ENCODE assay signal across 20 cellular contexts in genomic region chr4:114229721-114230120, GRCh38.
"Had no signal": no experiment of that assay in that cellular context is flagged by ENCODE, and none has a peak within 500 bp of the region (broad histone marks: within the 10 kb centered on the region; RNA-seq: fewer than 3 reads in every experiment).

No MANE protein-coding gene starts in this region.

- H3K9me3 Mint-ChIP-seq: natural killer cell treated with Interleukin-12 subunit alpha and Interleukin-12 subunit beta and Interleukin-15 and Interleukin-18, amount 100 ng/mL, for 72 hours; neural progenitor cell; stimulated activated effector memory CD8-positive, alpha-beta T cell treated with anti-CD3 and anti-CD28 coated beads, Interleukin-12 subunit alpha, Interleukin-12 subunit beta, amount 100 ng/mL, for 72 hours had no signal

- H3K4me3 Mint-ChIP-seq: natural killer cell treated with Interleukin-12 subunit alpha and Interleukin-12 subunit beta and Interleukin-15 and Interleukin-18, amount 100 ng/mL, for 72 hours; neural progenitor cell; stimulated activated effector memory CD8-positive, alpha-beta T cell treated with anti-CD3 and anti-CD28 coated beads, Interleukin-12 subunit alpha, Interleukin-12 subunit beta, amount 100 ng/mL, for 72 hours had no signal

- H3K27ac Mint-ChIP-seq: natural killer cell treated with Interleukin-12 subunit alpha and Interleukin-12 subunit beta and Interleukin-15 and Interleukin-18, amount 100 ng/mL, for 72 hours; neural progenitor cell; stimulated activated effector memory CD8-positive, alpha-beta T cell treated with anti-CD3 and anti-CD28 coated beads, Interleukin-12 subunit alpha, Interleukin-12 subunit beta, amount 100 ng/mL, for 72 hours had no signal

- DNase-seq: dermis blood vessel endothelial cell; esophagus squamous epithelium; foreskin fibroblast; head of caudate nucleus; left colon; left ventricle myocardium superior; mesenchymal stem cell; midbrain; nucleus accumbens; psoas muscle; retina; right lobe of liver; stimulated activated CD4-positive, alpha-beta T cell treated with anti-CD3 and anti-CD28 coated beads, Interleukin-4, amount 100 ng/mL, for 1 hour; stimulated activated CD8-positive, alpha-beta memory T cell treated with anti-CD3 and anti-CD28 coated beads, Interleukin-4, amount 100 ng/mL, for 48 hours; stimulated activated naive CD8-positive, alpha-beta T cell treated with anti-CD3 and anti-CD28 coated beads, Interleukin-15, Interleukin-2, amounts not matched to agents 100 U/mL and 50 U/mL, for 24 hours; thyroid gland; upper lobe of left lung had no signal

- H3K27me3 Mint-ChIP-seq: natural killer cell treated with Interleukin-12 subunit alpha and Interleukin-12 subunit beta and Interleukin-15 and Interleukin-18, amount 100 ng/mL, for 72 hours had no signal

- H3K4me1 Mint-ChIP-seq: neural progenitor cell; stimulated activated effector memory CD8-positive, alpha-beta T cell treated with anti-CD3 and anti-CD28 coated beads, Interleukin-12 subunit alpha, Interleukin-12 subunit beta, amount 100 ng/mL, for 72 hours had no signal

- ATAC-seq: left colon; left ventricle myocardium superior; natural killer cell treated with Interleukin-12 subunit alpha and Interleukin-12 subunit beta and Interleukin-15 and Interleukin-18, amount 100 ng/mL, for 72 hours; psoas muscle; right lobe of liver; stimulated activated effector memory CD8-positive, alpha-beta T cell treated with anti-CD3 and anti-CD28 coated beads, Interleukin-12 subunit alpha, Interleukin-12 subunit beta, amount 100 ng/mL, for 72 hours; stimulated activated naive CD8-positive, alpha-beta T cell treated with anti-CD3 and anti-CD28 coated beads, Interleukin-15, Interleukin-2, amounts not matched to agents 100 U/mL and 50 U/mL, for 24 hours had no signal

- H3K36me3 Mint-ChIP-seq: natural killer cell treated with Interleukin-12 subunit alpha and Interleukin-12 subunit beta and Interleukin-15 and Interleukin-18, amount 100 ng/mL, for 72 hours; neural progenitor cell; stimulated activated effector memory CD8-positive, alpha-beta T cell treated with anti-CD3 and anti-CD28 coated beads, Interleukin-12 subunit alpha, Interleukin-12 subunit beta, amount 100 ng/mL, for 72 hours had no signal
